In the genomic region with DNA sequence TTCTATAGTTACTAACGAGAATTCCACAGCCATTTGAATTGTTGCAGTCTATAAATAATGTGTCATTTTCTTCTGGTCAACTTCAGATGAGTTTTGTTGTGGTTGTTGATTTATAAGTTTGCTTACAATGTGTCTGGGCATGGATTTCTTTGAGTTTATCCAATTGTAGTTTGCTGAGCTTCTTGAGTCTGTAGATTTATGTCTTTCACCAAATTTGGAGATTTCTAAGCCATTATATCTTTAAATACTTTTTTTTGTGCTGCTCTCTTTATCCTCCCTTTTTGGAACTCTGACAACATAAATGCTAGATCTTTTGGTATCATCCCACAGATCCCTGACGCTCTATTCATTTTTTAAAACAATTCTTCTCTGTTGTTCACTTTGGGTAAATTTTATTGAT, we compare ENCODE assay signal across 6 cellular contexts.
"Had no signal": no experiment of that assay in that cellular context is flagged by ENCODE, and none has a peak within 500 bp of the region (broad histone marks: within the 10 kb centered on the region; RNA-seq: fewer than 3 reads in every experiment).

No MANE protein-coding gene starts in this region.

- ATAC-seq: HepG2, K562 had no signal

- H3K4me3 ChIP-seq: K562 had no signal

- DNase-seq: IMR-90, KBM-7, KG1 had no signal

- H3K27ac ChIP-seq: HL-60 had no signal
